ENCODE assay signal across 11 cellular contexts in genomic region chr2:47301277-47301618, GRCh38.
DNase-seq lines count a peak whose midpoint lies in the region; ATAC-seq and TF ChIP-seq lines count a peak whose summit lies in the region.
"Had no signal": no experiment of that assay in that cellular context is flagged by ENCODE, and none has a peak within 500 bp of the region (broad histone marks: within the 10 kb centered on the region; RNA-seq: fewer than 3 reads in every experiment).

No MANE protein-coding gene starts in this region.

- H3K9me3 Mint-ChIP-seq in activated CD8-positive, alpha-beta T cell treated with anti-CD3 and anti-CD28 coated beads, Interleukin-2, amount 10 ng/mL, durations not matched to agents 7 days and 5 days (ENCODE audit: insufficient read depth) = no peaks in the 10 kb centered on the region
- H3K9me3 Mint-ChIP-seq in activated CD8-positive, alpha-beta T cell treated with anti-CD3 and anti-CD28 coated beads for 36 hours = no peaks in the 10 kb centered on the region
- H3K9me3 Mint-ChIP-seq in IgD-negative memory B cell = no peaks in the 10 kb centered on the region
- H3K9me3 Mint-ChIP-seq: activated T-helper 1 cell treated with anti-CD3 and anti-CD28 coated beads, Interleukin-12 subunit alpha, Interleukin-12 subunit beta, Interleukin-2, Interleukin-4 antibody, amounts not matched to agents 30 ng/mL and 10 ng/mL and 1 ng/mL, durations not matched to agents 14 hours and 24 hours and 36 hours had no signal

- H3K27me3 Mint-ChIP-seq in activated CD8-positive, alpha-beta T cell treated with anti-CD3 and anti-CD28 coated beads, Interleukin-2, amount 10 ng/mL, durations not matched to agents 7 days and 5 days (ENCODE audit: low read depth) = peaks cover 49% of the 10 kb centered on the region
- peaks cover 2% of the 10 kb centered on the region for H3K27me3 Mint-ChIP-seq in activated CD8-positive, alpha-beta T cell treated with anti-CD3 and anti-CD28 coated beads for 36 hours
- H3K27me3 Mint-ChIP-seq in IgD-negative memory B cell = peaks cover 1% of the 10 kb centered on the region

- no peak for TF ChIP-seq EP300 in ovary (IDR thresholded peaks at IDR 0.05)

- CTCF ChIA-PET in activated CD8-positive, alpha-beta T cell treated with anti-CD3 and anti-CD28 coated beads, Interleukin-2, amount 10 ng/mL, durations not matched to agents 7 days and 5 days (lab: Charles Lee) = interaction anchor here (1.8 to 2.6 kb wide), 2 partner anchors 9 to 22 kb away, joined by 3 to 12 read pairs; no protein-coding TSS in a partner anchor
- CTCF ChIA-PET in activated CD8-positive, alpha-beta T cell treated with anti-CD3 and anti-CD28 coated beads for 36 hours (lab: Charles Lee) = interaction anchor here (1.1 to 1.7 kb wide), 2 partner anchors 22 to 87 kb away, joined by 3 to 7 read pairs; no protein-coding TSS in a partner anchor

- H3K27ac Mint-ChIP-seq in activated CD8-positive, alpha-beta T cell treated with anti-CD3 and anti-CD28 coated beads, Interleukin-2, amount 10 ng/mL, durations not matched to agents 7 days and 5 days = no peak overlapping the region
- H3K27ac Mint-ChIP-seq in activated CD8-positive, alpha-beta T cell treated with anti-CD3 and anti-CD28 coated beads for 36 hours = no peak overlapping the region
- peak overlapping the region; percentile 25 to 88 (median 69) for H3K27ac Mint-ChIP-seq in IgD-negative memory B cell
- H3K27ac Mint-ChIP-seq: activated T-helper 1 cell treated with anti-CD3 and anti-CD28 coated beads, Interleukin-12 subunit alpha, Interleukin-12 subunit beta, Interleukin-2, Interleukin-4 antibody, amounts not matched to agents 30 ng/mL and 10 ng/mL and 1 ng/mL, durations not matched to agents 14 hours and 24 hours and 36 hours had no signal

- POLR2A ChIA-PET in activated CD8-positive, alpha-beta T cell treated with anti-CD3 and anti-CD28 coated beads, Interleukin-2, amount 10 ng/mL, durations not matched to agents 7 days and 5 days (lab: Charles Lee) = interaction anchor here (0.7 kb wide), 1 partner anchor 413 kb away, joined by 3 read pairs; no protein-coding TSS in a partner anchor
- POLR2A ChIA-PET in activated CD8-positive, alpha-beta T cell treated with anti-CD3 and anti-CD28 coated beads for 36 hours (lab: Charles Lee) = no interaction called here

- ATAC-seq in activated CD8-positive, alpha-beta T cell treated with anti-CD3 and anti-CD28 coated beads, Interleukin-2, amount 10 ng/mL, durations not matched to agents 7 days and 5 days = no peak
- no peak for ATAC-seq in activated CD8-positive, alpha-beta T cell treated with anti-CD3 and anti-CD28 coated beads for 36 hours
- peak; percentile 41 for ATAC-seq in HG02763 (IDR thresholded peaks at IDR 0.05; ENCODE audit: unreplicated experiment)

- WGBS in ovary, 3 donors = 30 to 41% (median 38%) methylated on average over 3 of the region's 3 CpGs

- H3K4me3 Mint-ChIP-seq in activated CD8-positive, alpha-beta T cell treated with anti-CD3 and anti-CD28 coated beads, Interleukin-2, amount 10 ng/mL, durations not matched to agents 7 days and 5 days = peak overlapping the region; percentile 23
- H3K4me3 Mint-ChIP-seq in activated CD8-positive, alpha-beta T cell treated with anti-CD3 and anti-CD28 coated beads for 36 hours = no peak overlapping the region
- peak overlapping the region; percentile 4 to 87 (median 69) for H3K4me3 Mint-ChIP-seq in IgD-negative memory B cell
- H3K4me3 Mint-ChIP-seq: activated T-helper 1 cell treated with anti-CD3 and anti-CD28 coated beads, Interleukin-12 subunit alpha, Interleukin-12 subunit beta, Interleukin-2, Interleukin-4 antibody, amounts not matched to agents 30 ng/mL and 10 ng/mL and 1 ng/mL, durations not matched to agents 14 hours and 24 hours and 36 hours had no signal

- H3K4me1 Mint-ChIP-seq in activated CD8-positive, alpha-beta T cell treated with anti-CD3 and anti-CD28 coated beads, Interleukin-2, amount 10 ng/mL, durations not matched to agents 7 days and 5 days (ENCODE audit: low read depth) = peaks cover 14% of the 10 kb centered on the region
- peaks cover 9% of the 10 kb centered on the region for H3K4me1 Mint-ChIP-seq in activated CD8-positive, alpha-beta T cell treated with anti-CD3 and anti-CD28 coated beads for 36 hours (ENCODE audit: low read depth)
- H3K4me1 Mint-ChIP-seq in IgD-negative memory B cell = peaks cover 25 to 38% (median 34%) of the 10 kb centered on the region in 3 donors

- intact Hi-C loops in activated CD8-positive, alpha-beta T cell treated with anti-CD3 and anti-CD28 coated beads for 36 hours (cut with micrococcal nuclease) = no loop called here
- intact Hi-C loops in ovary (cut with DNase I) = no loop called here

- DNase-seq in activated CD8-positive, alpha-beta T cell treated with anti-CD3 and anti-CD28 coated beads, Interleukin-2, amount 10 ng/mL, durations not matched to agents 7 days and 5 days = no peak
- DNase-seq in activated CD8-positive, alpha-beta T cell treated with anti-CD3 and anti-CD28 coated beads for 36 hours = no peak
- DNase-seq in ovary (no peak), EL (no peak), iPS-NIHi7 (ENCODE audit: extremely low spot score) (no peak)
- DNase-seq: caudate nucleus, left cardiac atrium had no signal

- no peaks in the 10 kb centered on the region for H3K27me3 ChIP-seq in ovary

- TF ChIP-seq CTCF in activated CD8-positive, alpha-beta T cell treated with anti-CD3 and anti-CD28 coated beads for 36 hours (IDR thresholded peaks at IDR 0.05) = no peak
- TF ChIP-seq CTCF in ovary (IDR thresholded peaks at IDR 0.05) = no peak

- TF ChIP-seq POLR2A in ovary (IDR thresholded peaks at IDR 0.05) = no peak

- H3K36me3 ChIP-seq in ovary = no peaks in the 10 kb centered on the region

- H3K4me1 ChIP-seq in ovary (ENCODE audit: insufficient read depth) = peaks cover 3% of the 10 kb centered on the region

- H3K4me3 ChIP-seq in ovary = no peak overlapping the region

- no peaks in the 10 kb centered on the region for H3K36me3 Mint-ChIP-seq in activated CD8-positive, alpha-beta T cell treated with anti-CD3 and anti-CD28 coated beads, Interleukin-2, amount 10 ng/mL, durations not matched to agents 7 days and 5 days (ENCODE audit: low read depth)
- H3K36me3 Mint-ChIP-seq in activated CD8-positive, alpha-beta T cell treated with anti-CD3 and anti-CD28 coated beads for 36 hours (ENCODE audit: low read depth) = no peaks in the 10 kb centered on the region
- no peaks in the 10 kb centered on the region for H3K36me3 Mint-ChIP-seq in IgD-negative memory B cell

- H3K27ac ChIP-seq in temporal lobe (ENCODE audit: low read depth, low read length) = peak overlapping the region; percentile 61
- no peak overlapping the region for H3K27ac ChIP-seq in ovary

- H3K9me3 ChIP-seq in ovary = no peaks in the 10 kb centered on the region

Comparison
In these comparisons a context has a peak if more than half of its experiments do, and no peak if none do; other contexts are left out.
1. H3K27ac Mint-ChIP-seq: peak in IgD-negative memory B cell (3 of 3); none in activated CD8-positive, alpha-beta T cell treated with anti-CD3 and anti-CD28 coated beads, Interleukin-2, amount 10 ng/mL, durations not matched to agents 7 days and 5 days (single experiment) and activated CD8-positive, alpha-beta T cell treated with anti-CD3 and anti-CD28 coated beads for 36 hours (single experiment).